36 cellular contexts compared by ENCODE assay signal in the genomic region with DNA sequence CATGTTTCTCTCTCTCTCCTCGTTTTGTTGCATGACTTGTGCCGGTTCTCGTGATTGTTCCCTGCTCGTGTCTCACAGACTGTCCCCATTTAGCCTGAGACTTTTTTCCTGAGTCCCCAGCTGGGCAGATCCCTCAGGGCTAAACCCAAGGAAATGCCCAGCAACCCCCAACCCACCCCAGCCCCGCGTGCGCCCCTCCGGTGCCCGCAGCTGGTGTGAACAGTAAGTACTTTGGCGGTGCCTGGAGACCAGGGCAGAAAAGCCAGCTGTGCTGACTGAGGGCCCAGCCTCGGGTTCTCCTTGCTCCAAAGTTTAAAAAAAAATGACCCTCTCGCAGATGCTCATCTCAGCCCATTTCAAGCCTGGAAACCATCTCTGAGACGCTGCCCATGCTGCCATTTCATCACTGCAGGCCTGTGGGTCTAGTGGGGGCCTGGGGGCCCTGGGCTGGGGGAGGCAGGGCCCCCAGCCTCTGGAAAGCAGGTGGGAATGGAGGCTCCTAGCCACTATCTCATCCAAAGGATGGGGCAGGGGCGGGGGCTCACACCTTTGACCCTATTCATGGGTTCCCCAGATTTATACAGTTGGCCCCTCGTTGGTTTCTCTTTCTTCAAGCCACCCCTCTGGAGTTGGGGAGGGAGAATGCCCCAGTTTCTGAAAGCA. TPM values are rescaled to one million over a fixed set of nuclear protein-coding genes. Genes with fewer than 3 reads are reported as not detected.
"Had no signal": no experiment of that assay in that cellular context is flagged by ENCODE, and none has a peak within 500 bp of the region (broad histone marks: within the 10 kb centered on the region; RNA-seq: fewer than 3 reads in every experiment).

No MANE protein-coding gene starts in this region.

- H3K9me3 Mint-ChIP-seq: activated CD4-positive, alpha-beta memory T cell treated with anti-CD3 and anti-CD28 coated beads for 36 hours; activated CD4-positive, alpha-beta T cell treated with anti-CD3 and anti-CD28 coated beads, Interleukin-2, amount 10 ng/mL, durations not matched to agents 24 days and 14 days; activated naive CD4-positive, alpha-beta T cell treated with anti-CD3 and anti-CD28 coated beads for 36 hours; activated naive CD4-positive, alpha-beta T cell treated with anti-CD3 and anti-CD28 coated beads, Interleukin-2, amount 50 U/mL, for 24 hours; activated naive CD8-positive, alpha-beta T cell treated with anti-CD3 and anti-CD28 coated beads for 36 hours; activated naive CD8-positive, alpha-beta T cell treated with anti-CD3 and anti-CD28 coated beads, Interleukin-2, amount 50 U/mL, for 24 hours; activated T-cell treated with anti-CD3 and anti-CD28 coated beads, Interleukin-2, amount 50 U/mL, for 24 hours; activated T-cell treated with anti-CD3 and anti-CD28 coated beads, Interleukin-2, amount 50 U/mL, for 72 hours had no signal

- H3K4me1 Mint-ChIP-seq: activated CD4-positive, alpha-beta T cell treated with anti-CD3 and anti-CD28 coated beads for 36 hours; activated CD4-positive, alpha-beta T cell treated with anti-CD3 and anti-CD28 coated beads, Interleukin-2, amount 10 ng/mL, durations not matched to agents 24 days and 14 days; activated CD8-positive, alpha-beta memory T cell treated with anti-CD3 and anti-CD28 coated beads, Interleukin-2, amount 10 ng/mL, durations not matched to agents 7 days and 5 days; activated naive CD4-positive, alpha-beta T cell treated with anti-CD3 and anti-CD28 coated beads, Interleukin-2, amount 50 U/mL, for 24 hours; activated naive CD8-positive, alpha-beta T cell treated with anti-CD3 and anti-CD28 coated beads for 36 hours; activated naive CD8-positive, alpha-beta T cell treated with anti-CD3 and anti-CD28 coated beads, Interleukin-2, amount 50 U/mL, for 24 hours had no signal

- H3K4me1 ChIP-seq: adrenal gland, body of pancreas, breast epithelium, colonic mucosa, heart left ventricle had no signal

- H3K36me3 ChIP-seq: adrenal gland, breast epithelium, cardiac muscle cell, colonic mucosa, esophagus squamous epithelium, heart left ventricle had no signal

- H3K27ac Mint-ChIP-seq: activated CD4-positive, alpha-beta memory T cell treated with anti-CD3 and anti-CD28 coated beads for 36 hours; activated CD4-positive, alpha-beta T cell treated with anti-CD3 and anti-CD28 coated beads for 36 hours; activated CD4-positive, alpha-beta T cell treated with anti-CD3 and anti-CD28 coated beads, Interleukin-2, amount 10 ng/mL, durations not matched to agents 24 days and 14 days; activated CD8-positive, alpha-beta memory T cell treated with anti-CD3 and anti-CD28 coated beads, Interleukin-2, amount 10 ng/mL, durations not matched to agents 7 days and 5 days; activated CD8-positive, alpha-beta T cell treated with anti-CD3 and anti-CD28 coated beads, Interleukin-2, amount 10 ng/mL, durations not matched to agents 7 days and 5 days; activated naive CD4-positive, alpha-beta T cell treated with anti-CD3 and anti-CD28 coated beads for 36 hours; activated naive CD4-positive, alpha-beta T cell treated with anti-CD3 and anti-CD28 coated beads, Interleukin-2, amount 50 U/mL, for 24 hours; activated naive CD8-positive, alpha-beta T cell treated with anti-CD3 and anti-CD28 coated beads for 36 hours; activated naive CD8-positive, alpha-beta T cell treated with anti-CD3 and anti-CD28 coated beads, Interleukin-2, amount 50 U/mL, for 24 hours; activated T-cell treated with anti-CD3 and anti-CD28 coated beads, Interleukin-2, amount 50 U/mL, for 24 hours; activated T-cell treated with anti-CD3 and anti-CD28 coated beads, Interleukin-2, amount 50 U/mL, for 72 hours had no signal

- DNase-seq: activated CD4-positive, alpha-beta memory T cell treated with anti-CD3 and anti-CD28 coated beads for 36 hours; activated CD4-positive, alpha-beta T cell treated with anti-CD3 and anti-CD28 coated beads for 36 hours; activated CD4-positive, alpha-beta T cell treated with anti-CD3 and anti-CD28 coated beads, Interleukin-2, amount 10 ng/mL, durations not matched to agents 24 days and 14 days; activated CD4-positive, CD25-positive, alpha-beta regulatory T cell; activated CD4-positive, CD25-positive, alpha-beta regulatory T cell treated with anti-CD3 and anti-CD28 coated beads, Interleukin-2, amount 50 U/mL, for 72 hours; activated CD8-positive, alpha-beta memory T cell treated with anti-CD3 and anti-CD28 coated beads, Interleukin-2, amount 10 ng/mL, durations not matched to agents 7 days and 5 days; activated CD8-positive, alpha-beta memory T cell treated with anti-CD3 and anti-CD28 coated beads, Interleukin-2, amount 50 U/mL, for 4 hours; activated CD8-positive, alpha-beta T cell treated with anti-CD3 and anti-CD28 coated beads, Interleukin-2, amount 10 ng/mL, durations not matched to agents 7 days and 5 days; activated naive CD4-positive, alpha-beta T cell treated with anti-CD3 and anti-CD28 coated beads for 36 hours; activated naive CD8-positive, alpha-beta T cell treated with anti-CD3 and anti-CD28 coated beads for 36 hours; activated naive CD8-positive, alpha-beta T cell treated with anti-CD3 and anti-CD28 coated beads, Interleukin-2, amount 50 U/mL, for 24 hours; activated T-cell treated with anti-CD3 and anti-CD28 coated beads, Interleukin-2, amount 50 U/mL, for 24 hours; activated T-cell treated with anti-CD3 and anti-CD28 coated beads, Interleukin-2, amount 50 U/mL, for 72 hours; amygdala; central memory CD4-positive, alpha-beta T cell; cerebellar nuclear complex; colonic mucosa; effector CD8-positive, alpha-beta T cell; esophagus squamous epithelium; foreskin melanocyte; T-helper 2 cell had no signal

- H3K27me3 ChIP-seq: adrenal gland, body of pancreas, breast epithelium, cardiac muscle cell, colonic mucosa, esophagus squamous epithelium, heart left ventricle had no signal

- H3K4me3 ChIP-seq: adrenal gland, body of pancreas, breast epithelium, cardiac muscle cell, colonic mucosa, esophagus squamous epithelium, heart left ventricle had no signal

- H3K27ac ChIP-seq: adrenal gland, body of pancreas, breast epithelium, cardiac muscle cell, colonic mucosa, epithelial cell of prostate, esophagus squamous epithelium, heart left ventricle had no signal

- H3K4me3 Mint-ChIP-seq: activated CD4-positive, alpha-beta memory T cell treated with anti-CD3 and anti-CD28 coated beads for 36 hours; activated CD4-positive, alpha-beta T cell treated with anti-CD3 and anti-CD28 coated beads for 36 hours; activated CD4-positive, alpha-beta T cell treated with anti-CD3 and anti-CD28 coated beads, Interleukin-2, amount 10 ng/mL, durations not matched to agents 24 days and 14 days; activated CD8-positive, alpha-beta memory T cell treated with anti-CD3 and anti-CD28 coated beads, Interleukin-2, amount 10 ng/mL, durations not matched to agents 7 days and 5 days; activated CD8-positive, alpha-beta T cell treated with anti-CD3 and anti-CD28 coated beads, Interleukin-2, amount 10 ng/mL, durations not matched to agents 7 days and 5 days; activated naive CD4-positive, alpha-beta T cell treated with anti-CD3 and anti-CD28 coated beads for 36 hours; activated naive CD4-positive, alpha-beta T cell treated with anti-CD3 and anti-CD28 coated beads, Interleukin-2, amount 50 U/mL, for 24 hours; activated naive CD8-positive, alpha-beta T cell treated with anti-CD3 and anti-CD28 coated beads for 36 hours; activated naive CD8-positive, alpha-beta T cell treated with anti-CD3 and anti-CD28 coated beads, Interleukin-2, amount 50 U/mL, for 24 hours; activated T-cell treated with anti-CD3 and anti-CD28 coated beads, Interleukin-2, amount 50 U/mL, for 24 hours; activated T-cell treated with anti-CD3 and anti-CD28 coated beads, Interleukin-2, amount 50 U/mL, for 72 hours had no signal

- H3K9me3 ChIP-seq: adrenal gland, body of pancreas, breast epithelium, colonic mucosa, esophagus squamous epithelium, heart left ventricle had no signal

- ATAC-seq: activated CD4-positive, alpha-beta T cell treated with anti-CD3 and anti-CD28 coated beads for 36 hours; activated CD8-positive, alpha-beta memory T cell treated with anti-CD3 and anti-CD28 coated beads, Interleukin-2, amount 10 ng/mL, durations not matched to agents 7 days and 5 days; activated CD8-positive, alpha-beta T cell treated with anti-CD3 and anti-CD28 coated beads, Interleukin-2, amount 10 ng/mL, durations not matched to agents 7 days and 5 days; activated naive CD8-positive, alpha-beta T cell treated with anti-CD3 and anti-CD28 coated beads, Interleukin-2, amount 50 U/mL, for 24 hours; activated T-cell treated with anti-CD3 and anti-CD28 coated beads, Interleukin-2, amount 50 U/mL, for 72 hours; body of pancreas; heart left ventricle had no signal

- H3K27me3 Mint-ChIP-seq: activated CD4-positive, alpha-beta memory T cell treated with anti-CD3 and anti-CD28 coated beads for 36 hours; activated CD4-positive, alpha-beta T cell treated with anti-CD3 and anti-CD28 coated beads for 36 hours; activated CD4-positive, alpha-beta T cell treated with anti-CD3 and anti-CD28 coated beads, Interleukin-2, amount 10 ng/mL, durations not matched to agents 24 days and 14 days; activated CD8-positive, alpha-beta memory T cell treated with anti-CD3 and anti-CD28 coated beads, Interleukin-2, amount 10 ng/mL, durations not matched to agents 7 days and 5 days; activated naive CD4-positive, alpha-beta T cell treated with anti-CD3 and anti-CD28 coated beads, Interleukin-2, amount 50 U/mL, for 24 hours; activated naive CD8-positive, alpha-beta T cell treated with anti-CD3 and anti-CD28 coated beads for 36 hours; activated naive CD8-positive, alpha-beta T cell treated with anti-CD3 and anti-CD28 coated beads, Interleukin-2, amount 50 U/mL, for 24 hours; activated T-cell treated with anti-CD3 and anti-CD28 coated beads, Interleukin-2, amount 50 U/mL, for 24 hours had no signal

- H3K36me3 Mint-ChIP-seq: activated CD4-positive, alpha-beta memory T cell treated with anti-CD3 and anti-CD28 coated beads for 36 hours; activated CD8-positive, alpha-beta memory T cell treated with anti-CD3 and anti-CD28 coated beads, Interleukin-2, amount 10 ng/mL, durations not matched to agents 7 days and 5 days; activated naive CD4-positive, alpha-beta T cell treated with anti-CD3 and anti-CD28 coated beads, Interleukin-2, amount 50 U/mL, for 24 hours; activated naive CD8-positive, alpha-beta T cell treated with anti-CD3 and anti-CD28 coated beads for 36 hours had no signal

RNA-seq across cellular contexts. Expression of gene KCNC1, which starts 41.8 kb away (rescaled TPM):
- total RNA-seq: activated CD4-positive, alpha-beta memory T cell treated with anti-CD3 and anti-CD28 coated beads for 36 hours; activated CD4-positive, alpha-beta T cell treated with anti-CD3 and anti-CD28 coated beads for 36 hours; activated CD4-positive, alpha-beta T cell treated with anti-CD3 and anti-CD28 coated beads, Interleukin-2, amount 10 ng/mL, durations not matched to agents 24 days and 14 days; activated CD8-positive, alpha-beta memory T cell treated with anti-CD3 and anti-CD28 coated beads for 36 hours; activated CD8-positive, alpha-beta memory T cell treated with anti-CD3 and anti-CD28 coated beads, Interleukin-2, amount 10 ng/mL, durations not matched to agents 7 days and 5 days; activated CD8-positive, alpha-beta T cell treated with anti-CD3 and anti-CD28 coated beads, Interleukin-2, amount 10 ng/mL, durations not matched to agents 7 days and 5 days; activated naive CD4-positive, alpha-beta T cell treated with anti-CD3 and anti-CD28 coated beads for 36 hours; activated naive CD8-positive, alpha-beta T cell treated with anti-CD3 and anti-CD28 coated beads for 36 hours; activated T-cell treated with anti-CD3 and anti-CD28 coated beads, Interleukin-2, amount 50 U/mL, for 72 hours; aorta; cardiac muscle cell; dermis microvascular lymphatic vessel endothelial cell; endothelial cell of umbilical vein; esophagus squamous epithelium; fibroblast of villous mesenchyme; T-helper 1 cell treated with Interleukin-12 subunit alpha and Interleukin-12 subunit beta and Interleukin-4 antibody, amounts not matched to agents 30 ng/mL and 1 ng/mL, for 36 hours had no signal
- polyA plus RNA-seq: aorta, endothelial cell of umbilical vein, fibroblast of lung, heart left ventricle had no signal

RNA-seq across cellular contexts. Expression of gene MYOD1, which starts 57.0 kb away (rescaled TPM):
- total RNA-seq: activated CD4-positive, alpha-beta memory T cell treated with anti-CD3 and anti-CD28 coated beads for 36 hours; activated CD4-positive, alpha-beta T cell treated with anti-CD3 and anti-CD28 coated beads for 36 hours; activated CD4-positive, alpha-beta T cell treated with anti-CD3 and anti-CD28 coated beads, Interleukin-2, amount 10 ng/mL, durations not matched to agents 24 days and 14 days; activated CD8-positive, alpha-beta memory T cell treated with anti-CD3 and anti-CD28 coated beads for 36 hours; activated CD8-positive, alpha-beta memory T cell treated with anti-CD3 and anti-CD28 coated beads, Interleukin-2, amount 10 ng/mL, durations not matched to agents 7 days and 5 days; activated CD8-positive, alpha-beta T cell treated with anti-CD3 and anti-CD28 coated beads, Interleukin-2, amount 10 ng/mL, durations not matched to agents 7 days and 5 days; activated naive CD4-positive, alpha-beta T cell treated with anti-CD3 and anti-CD28 coated beads for 36 hours; activated naive CD8-positive, alpha-beta T cell treated with anti-CD3 and anti-CD28 coated beads for 36 hours; activated T-cell treated with anti-CD3 and anti-CD28 coated beads, Interleukin-2, amount 50 U/mL, for 72 hours; adrenal gland; aorta; body of pancreas; breast epithelium; cardiac muscle cell; colonic mucosa; dermis microvascular lymphatic vessel endothelial cell; endothelial cell of umbilical vein; esophagus squamous epithelium; fibroblast of lung; heart left ventricle; T-helper 1 cell treated with Interleukin-12 subunit alpha and Interleukin-12 subunit beta and Interleukin-4 antibody, amounts not matched to agents 30 ng/mL and 1 ng/mL, for 36 hours had no signal
- polyA plus RNA-seq: adrenal gland, aorta, cardiac muscle cell, endothelial cell of umbilical vein, esophagus, fibroblast of lung, heart left ventricle had no signal
